Comparison of ENCODE assay signal across 15 cellular contexts in the genomic region with DNA sequence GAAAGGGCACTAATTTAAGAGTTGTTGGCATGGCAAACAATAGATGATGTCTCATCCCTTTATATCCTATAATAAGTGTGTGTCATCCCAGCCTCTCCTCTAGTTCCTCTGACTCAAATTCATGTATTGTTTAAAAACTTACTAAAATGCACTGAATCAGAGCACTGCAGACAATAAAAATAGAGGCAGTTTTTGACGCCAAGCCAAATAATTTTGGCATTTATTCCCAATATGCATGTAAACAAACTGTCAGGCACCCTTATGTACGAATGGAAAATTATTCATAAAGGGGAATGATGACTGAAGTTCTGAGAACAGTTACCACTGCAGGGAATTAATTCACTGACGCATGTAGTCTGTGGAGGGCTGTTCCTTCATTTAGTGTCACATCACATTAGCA.
DNase-seq lines count a peak whose midpoint lies in the region; ATAC-seq and TF ChIP-seq lines count a peak whose summit lies in the region.
"Had no signal": no experiment of that assay in that cellular context is flagged by ENCODE, and none has a peak within 500 bp of the region (broad histone marks: within the 10 kb centered on the region; RNA-seq: fewer than 3 reads in every experiment).

No MANE protein-coding gene starts in this region.

- ATAC-seq in HG02588 (IDR thresholded peaks at IDR 0.05; ENCODE audit: unreplicated experiment), result no peak

- DNase-seq in HCEC 1CT (peak; percentile 57), RWPE1 (ENCODE audit: low spot score) (peak; percentile 45), fibroblast of gingiva (ENCODE audit: low read depth) (peak; percentile 85), stromal cell of bone marrow (ENCODE audit: low read depth) (peak; percentile 34), medulla oblongata (ENCODE audit: extremely low spot score) (no peak), NK-92 (lab: John Stamatoyannopoulos, UW; ENCODE audit: unreplicated experiment) (no peak)
- DNase-seq: activated CD4-positive, alpha-beta T cell treated with anti-CD3 and anti-CD28 coated beads for 4 hours; activated T-cell treated with anti-CD3 and anti-CD28 coated beads for 4 hours; brain microvascular endothelial cell; effector CD8-positive, alpha-beta T cell; EL; mesendoderm; T1000 had no signal

- POLR2A ChIA-PET in RWPE1 (lab: Yijun Ruan, JAX; ENCODE audit: low non-redundant PET), result no interaction called here

- H3K27ac ChIP-seq in RWPE1, result no peak overlapping the region
- H3K27ac ChIP-seq: brain microvascular endothelial cell, C4-2B had no signal

- no peak for TF ChIP-seq CTCF in RWPE1 (conservative IDR thresholded peaks at IDR 0.05; ENCODE audit: low read depth)

- CTCF ChIA-PET in RWPE1 (lab: Yijun Ruan, JAX), result no interaction called here

Comparison
In these comparisons a context has a peak if more than half of its experiments do, and no peak if none do; other contexts are left out.
1. DNase-seq: peak in HCEC 1CT (single experiment), RWPE1 (single experiment), fibroblast of gingiva (single experiment) and stromal cell of bone marrow (single experiment); none in medulla oblongata (single experiment) and NK-92 (single experiment).